8 cellular contexts compared by ENCODE assay signal in the genomic region with DNA sequence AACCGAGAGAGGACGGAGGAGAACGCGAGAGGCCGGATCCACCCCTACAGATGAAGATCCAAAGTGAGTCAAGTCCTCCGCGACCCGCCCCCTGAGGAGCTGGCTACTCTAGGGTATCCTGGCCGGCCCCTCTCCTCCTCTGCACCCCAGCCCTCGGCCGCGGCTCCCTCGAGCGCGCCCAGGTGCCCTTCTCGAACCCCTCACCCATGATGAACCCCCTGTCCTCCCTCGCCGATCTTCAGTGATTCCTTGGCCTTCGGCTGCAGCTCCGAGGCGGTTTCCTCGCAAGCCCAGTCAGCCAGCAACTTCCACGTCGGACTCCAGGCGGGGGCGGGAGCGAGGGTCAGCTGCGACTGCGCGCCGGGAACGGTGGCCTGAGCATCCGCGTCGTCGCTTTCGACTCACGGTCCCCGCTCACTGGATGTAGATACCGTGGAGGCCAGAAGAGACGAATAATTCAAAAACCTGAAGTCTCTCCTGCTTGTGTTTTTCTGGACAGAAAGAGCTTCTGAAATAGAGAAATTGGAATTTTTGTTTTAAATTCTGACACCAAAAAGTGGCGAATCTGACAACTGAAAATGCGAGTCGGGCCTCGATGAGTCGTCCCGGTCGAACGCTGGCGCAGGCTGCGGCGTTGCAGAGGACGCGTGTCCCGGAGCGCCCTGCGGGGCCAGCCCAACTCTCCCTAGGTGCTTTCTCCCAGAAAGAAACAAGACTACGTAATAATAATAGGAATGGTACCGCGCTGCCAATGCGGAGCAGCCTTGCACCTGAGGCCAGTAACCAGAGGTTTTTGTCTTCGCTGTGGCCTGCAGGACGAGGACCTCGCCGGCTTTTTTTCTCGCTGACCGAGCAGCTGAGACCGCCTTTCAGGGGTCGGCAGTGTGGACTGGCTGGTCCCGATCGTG. TPM values are rescaled to one million over a fixed set of nuclear protein-coding genes. Genes with fewer than 3 reads are reported as not detected.
DNase-seq lines count a peak whose midpoint lies in the region; ATAC-seq and TF ChIP-seq lines count a peak whose summit lies in the region.

A gene (minus strand): TSS at position 335 of the 908 bp plus-strand sequence. CDS start 127 bp downstream, at position 208.

- peak within 1 kb of the TSS; percentile 99 for H3K4me2 ChIP-seq in OCI-LY1 (ENCODE audit: low read length)

- peaks cover 2% of the 10 kb centered on the region for H3K27me3 Mint-ChIP-seq in endothelial cell (ENCODE audit: unreplicated experiment)

- peaks cover under 1% of the 10 kb centered on the region for H3K36me3 ChIP-seq in OCI-LY1 (ENCODE audit: insufficient read depth, low read length)

- H3K4me3 Mint-ChIP-seq in endothelial cell (ENCODE audit: unreplicated experiment), result peak within 1 kb of the TSS; percentile 98

- peak within 1 kb of the TSS; percentile 88 for H3K9ac ChIP-seq in OCI-LY1 (ENCODE audit: low read length)

- H3K4me1 ChIP-seq in OCI-LY1 (ENCODE audit: insufficient read depth, low read length, severe bottlenecking), result peaks cover 33% of the 10 kb centered on the region

- H3K4me3 ChIP-seq in OCI-LY1 (ENCODE audit: low read depth, low read length, poor library complexity, severe bottlenecking), result peak within 1 kb of the TSS; percentile 92

- peaks cover 19% of the 10 kb centered on the region for H3K79me2 ChIP-seq in OCI-LY1 (ENCODE audit: insufficient read depth, low read length)

- no peak for TF ChIP-seq CTCF in OCI-LY1 (IDR thresholded peaks at IDR 0.05; ENCODE audit: low read length)
- no peak for TF ChIP-seq CTCF in endothelial cell (IDR thresholded peaks at IDR 0.05; ENCODE audit: unreplicated experiment)

- no peaks in the 10 kb centered on the region for H4K20me1 ChIP-seq in OCI-LY1 (ENCODE audit: insufficient read depth, low read length)

- peak within 1 kb of the TSS; percentile 97 for H3K27ac Mint-ChIP-seq in endothelial cell (ENCODE audit: unreplicated experiment)

- peaks cover 4% of the 10 kb centered on the region for H3K36me3 Mint-ChIP-seq in endothelial cell (ENCODE audit: low read depth, unreplicated experiment)

- H3K9me3 Mint-ChIP-seq in endothelial cell (ENCODE audit: unreplicated experiment), result no peaks in the 10 kb centered on the region

- peak within 1 kb of the TSS; percentile 17 for H3K27ac ChIP-seq in OCI-LY1 (ENCODE audit: low read depth, low read length, poor library complexity, severe bottlenecking)

- no peaks in the 10 kb centered on the region for H3K9me2 ChIP-seq in OCI-LY1 (ENCODE audit: low read depth, low read length)

- H3K4me1 Mint-ChIP-seq in endothelial cell (ENCODE audit: unreplicated experiment), result peaks cover 13% of the 10 kb centered on the region

- DNase-seq in D341Med (ENCODE audit: low spot score) (peak; percentile 90), HUDEP-2 (lab: John Stamatoyannopoulos, UW; ENCODE audit: unreplicated experiment in 76 of 76) (peak in 75 of 76 experiments; percentile 8 to 90 (median 74)), endothelial cell (ENCODE audit: low spot score) (peak; percentile 85), midbrain (lab: John Stamatoyannopoulos, UW) (peak; percentile 92)
- peak; percentile 82 for DNase-seq in activated CD8-positive, alpha-beta memory T cell treated with anti-CD3 and anti-CD28 coated beads, Interleukin-2, amount 50 U/mL, for 4 hours
- DNase-seq in stimulated activated CD8-positive, alpha-beta memory T cell treated with anti-CD3 and anti-CD28 coated beads, Interleukin-15, amount 100 ng/mL, for 48 hours (ENCODE audit: low read depth in 2 of 2), result peak; percentile 72 to 74

- H3K9me3 ChIP-seq in OCI-LY1 (ENCODE audit: low read length), result no peaks in the 10 kb centered on the region

- H3K27me3 ChIP-seq in OCI-LY1 (ENCODE audit: insufficient read depth, low read length), result no peaks in the 10 kb centered on the region

- peak within 1 kb of the TSS; percentile 93 for H2AFZ ChIP-seq in OCI-LY1 (ENCODE audit: low read length)

- ATAC-seq in GM21390 (IDR thresholded peaks at IDR 0.05; ENCODE audit: unreplicated experiment), result peak; percentile 88

- no peaks in the 10 kb centered on the region for H3F3A ChIP-seq in OCI-LY1 (ENCODE audit: insufficient read depth, low read length)

RNA-seq across cellular contexts. Expression of the gene that starts here (rescaled TPM):
- 59.2 TPM for total RNA-seq in endothelial cell (ENCODE audit: unreplicated experiment)

Comparison
In these comparisons a context has a peak if more than half of its experiments do, and no peak if none do; other contexts are left out.
1. Peak in every context shown above with its lines: DNase-seq, ATAC-seq, H3K4me3 ChIP-seq and H3K27ac ChIP-seq.